Comparison of ENCODE assay signal across 1 cellular context in genomic region chr21:42209801-42210479, GRCh38.
TF ChIP-seq lines count a peak whose summit lies in the region.

No MANE protein-coding gene starts in this region.

TF ChIP-seq in HepG2, 621 proteins besides CTCF, POLR2A, EP300 and RAD21:
- TF ChIP-seq REST (IDR thresholded peaks at IDR 0.05; ENCODE audit: borderline replicate concordance in 1 of 2, low read depth in 1 of 2, low read length in 2 of 2) (no peak), ZNF670 (CRISPR knock-in tag; IDR thresholded peaks at IDR 0.05; ENCODE audit: borderline replicate concordance) (no peak), SRSF4 (IDR thresholded peaks at IDR 0.05; ENCODE audit: low read depth, low read length, poor library complexity, severe bottlenecking) (no peak), ZNF510 (CRISPR knock-in tag; IDR thresholded peaks at IDR 0.05; ENCODE audit: low read depth) (no peak)
